ENCODE assay signal across 12 cellular contexts in genomic region chr10:24962998-24963397, GRCh38.
DNase-seq lines count a peak whose midpoint lies in the region; ATAC-seq and TF ChIP-seq lines count a peak whose summit lies in the region.
"Had no signal": no experiment of that assay in that cellular context is flagged by ENCODE, and none has a peak within 500 bp of the region (broad histone marks: within the 10 kb centered on the region; RNA-seq: fewer than 3 reads in every experiment).

No MANE protein-coding gene starts in this region.

- H3K9ac ChIP-seq in mucosa of rectum (ENCODE audit: low read depth in 1 of 2, low read length in 2 of 2), result no peak overlapping the region

- no peaks in the 10 kb centered on the region for H3K36me3 ChIP-seq in mucosa of rectum (ENCODE audit: control insufficient read depth in 2 of 2, insufficient read depth in 2 of 2, low read length in 2 of 2)
- H3K36me3 ChIP-seq: SJSA1 had no signal

- no peak for ATAC-seq in GM18502 (IDR thresholded peaks at IDR 0.05; ENCODE audit: poor library complexity, unreplicated experiment)
- ATAC-seq: WTC11 had no signal

- H3K27ac ChIP-seq in mucosa of rectum (ENCODE audit: low read depth in 2 of 2, low read length in 2 of 2), result peak overlapping the region; percentile 8 to 45
- H3K27ac ChIP-seq: psoas muscle, SJSA1 had no signal

- DNase-seq in EL (peak; percentile 25), LoVo (ENCODE audit: low spot score) (peak; percentile 90), choroid plexus epithelial cell (ENCODE audit: low read depth) (peak; percentile 48), SKM-1 treated with dmso at 0.1 percent for 144 hours (lab: John Stamatoyannopoulos, UW; ENCODE audit: unreplicated experiment) (no peak), amniotic stem cell (lab: John Stamatoyannopoulos, UW) (no peak)
- DNase-seq: NCI-H1048, NCI-H524 treated with DMSO at 0.1 percent for 48 hours, psoas muscle had no signal

- TF ChIP-seq CTCF in choroid plexus epithelial cell (conservative IDR thresholded peaks at IDR 0.05; ENCODE audit: low read depth, low read length), result no peak

- H3K27me3 ChIP-seq in mucosa of rectum (ENCODE audit: control insufficient read depth in 2 of 2, insufficient read depth in 2 of 2, low read length in 2 of 2), result no peaks in the 10 kb centered on the region
- H3K27me3 ChIP-seq: SJSA1 had no signal

- H3K9me3 ChIP-seq in mucosa of rectum (ENCODE audit: control insufficient read depth in 2 of 2, low read length in 2 of 2), result no peaks in the 10 kb centered on the region
- H3K9me3 ChIP-seq: psoas muscle, SJSA1 had no signal

- no peak overlapping the region for H3K4me3 ChIP-seq in choroid plexus epithelial cell (ENCODE audit: low read depth, low read length)
- H3K4me3 ChIP-seq in mucosa of rectum (ENCODE audit: low read length in 2 of 2), result no peak overlapping the region
- H3K4me3 ChIP-seq: psoas muscle, SJSA1 had no signal

- H3K4me1 ChIP-seq in mucosa of rectum (ENCODE audit: control insufficient read depth in 2 of 2, insufficient read depth in 2 of 2, low read length in 2 of 2), result peaks cover 0 to 6% of the 10 kb centered on the region in 2 donors
- H3K4me1 ChIP-seq: psoas muscle had no signal

Comparison
In these comparisons a context has a peak if more than half of its experiments do, and no peak if none do; other contexts are left out.
1. DNase-seq: peak in EL (single experiment), LoVo (single experiment) and choroid plexus epithelial cell (single experiment); none in SKM-1 treated with dmso at 0.1 percent for 144 hours (single experiment) and amniotic stem cell (single experiment).